ENCODE assay signal across 8 cellular contexts in genomic region chr7:24825931-24826661, GRCh38.
DNase-seq lines count a peak whose midpoint lies in the region; ATAC-seq and TF ChIP-seq lines count a peak whose summit lies in the region.

No MANE protein-coding gene starts in this region.

- peak overlapping the region; percentile 87 to 96 (median 91) for H3K27ac Mint-ChIP-seq in CD4-positive, alpha-beta memory T cell
- H3K27ac Mint-ChIP-seq in brain (peak overlapping the region in 4 of 5 experiments; percentile 5 to 83 (median 50)), memory B cell (peak overlapping the region; percentile 15)

- no peaks in the 10 kb centered on the region for H3K9me3 ChIP-seq in CD4-positive, alpha-beta memory T cell (ENCODE audit: control insufficient read depth in 1 of 2, low read length in 2 of 2)
- no peaks in the 10 kb centered on the region for H3K9me3 ChIP-seq in right atrium auricular region

- peaks cover 18 to 38% of the 10 kb centered on the region in 2 donors for H3K36me3 Mint-ChIP-seq in CD4-positive, alpha-beta memory T cell
- H3K36me3 Mint-ChIP-seq in brain (no peaks in the 10 kb centered on the region), memory B cell (peaks cover 22% of the 10 kb centered on the region)

- no peak for DNase-seq in CD4-positive, alpha-beta memory T cell
- DNase-seq in memory B cell (ENCODE audit: low spot score in 2 of 2) = no peak
- DNase-seq in medulla oblongata (ENCODE audit: extremely low spot score) = no peak
- DNase-seq in right atrium auricular region (ENCODE audit: low spot score) = no peak

- H3K4me1 Mint-ChIP-seq in CD4-positive, alpha-beta memory T cell = peaks cover 51 to 72% (median 65%) of the 10 kb centered on the region in 4 donors
- H3K4me1 Mint-ChIP-seq in brain = peaks cover 49% of the 10 kb centered on the region
- H3K4me1 Mint-ChIP-seq in memory B cell = peaks cover 36% of the 10 kb centered on the region

- ATAC-seq in memory B cell (ENCODE audit: low read depth) (no peak), HG03159 (IDR thresholded peaks at IDR 0.05; ENCODE audit: unreplicated experiment) (no peak), GM21381 (IDR thresholded peaks at IDR 0.05; ENCODE audit: unreplicated experiment) (no peak)

- CTCF ChIA-PET in CD4-positive, alpha-beta memory T cell (lab: Charles Lee; ENCODE audit: partially characterized antibody) = interaction anchor here (0.7 to 3.3 kb wide), 14 partner anchors 8 to 273 kb away, joined by 3 to 18 read pairs (median 5); no protein-coding TSS in a partner anchor

- H3K36me3 ChIP-seq in CD4-positive, alpha-beta memory T cell (ENCODE audit: insufficient read depth, low read length) = peaks cover 6% of the 10 kb centered on the region
- H3K36me3 ChIP-seq in right atrium auricular region = no peaks in the 10 kb centered on the region

- intact Hi-C loops in CD4-positive, alpha-beta memory T cell (cut with micrococcal nuclease) = no loop called here

- H3K4me3 ChIP-seq in CD4-positive, alpha-beta memory T cell (ENCODE audit: low read length in 2 of 2) = peak overlapping the region in 1 of 2 donors; percentile 21
- no peak overlapping the region for H3K4me3 ChIP-seq in right atrium auricular region

- peak overlapping the region; percentile 45 for H3K27ac ChIP-seq in CD4-positive, alpha-beta memory T cell (ENCODE audit: low read depth, low read length)
- H3K27ac ChIP-seq in right atrium auricular region = peak overlapping the region in 1 of 2 donors; percentile 3

- no peaks in the 10 kb centered on the region for H3K27me3 ChIP-seq in CD4-positive, alpha-beta memory T cell (ENCODE audit: insufficient read depth, low read length)
- no peaks in the 10 kb centered on the region for H3K27me3 ChIP-seq in right atrium auricular region

- H3K4me3 Mint-ChIP-seq in CD4-positive, alpha-beta memory T cell = peak overlapping the region in 7 of 8 donors; percentile 56 to 89 (median 76)
- H3K4me3 Mint-ChIP-seq in brain (peak overlapping the region in 1 of 5 experiments; percentile 26), memory B cell (no peak overlapping the region)

- POLR2A ChIA-PET in CD4-positive, alpha-beta memory T cell (lab: Charles Lee; ENCODE audit: partially characterized antibody) = interaction anchor here (0.6 to 3.5 kb wide), 12 partner anchors 10 to 203 kb away, joined by 3 to 38 read pairs (median 5); partner anchors contain the start of gene OSBPL3

- TF ChIP-seq EP300 in Ishikawa (IDR thresholded peaks at IDR 0.05; ENCODE audit: borderline replicate concordance) = peak; percentile 36; the same call in 1 of the 2 replicates

- H3K27me3 Mint-ChIP-seq in CD4-positive, alpha-beta memory T cell = no peaks in the 10 kb centered on the region
- H3K27me3 Mint-ChIP-seq in brain (peaks cover 3% of the 10 kb centered on the region), memory B cell (no peaks in the 10 kb centered on the region)

- H3K9me3 Mint-ChIP-seq in CD4-positive, alpha-beta memory T cell = no peaks in the 10 kb centered on the region
- H3K9me3 Mint-ChIP-seq in brain (no peaks in the 10 kb centered on the region), memory B cell (no peaks in the 10 kb centered on the region)

- TF ChIP-seq CTCF in brain (conservative IDR thresholded peaks at IDR 0.05) (no peak), right atrium auricular region (IDR thresholded peaks at IDR 0.05) (no peak)

- peaks cover 62% of the 10 kb centered on the region for H3K4me1 ChIP-seq in CD4-positive, alpha-beta memory T cell (ENCODE audit: insufficient read depth, low read length)
- peaks cover 0 to 54% of the 10 kb centered on the region in 2 donors for H3K4me1 ChIP-seq in right atrium auricular region

- TF ChIP-seq RAD21 in Ishikawa (IDR thresholded peaks at IDR 0.05; ENCODE audit: low read depth) = no peak

TF ChIP-seq in Ishikawa, 13 proteins besides CTCF, POLR2A, EP300 and RAD21:
- TF ChIP-seq NFIC (IDR thresholded peaks at IDR 0.05) = 0 out of 2 replicates have a peak, but pooled peaks have one; percentile 51
- TF ChIP-seq ZBTB7A (IDR thresholded peaks at IDR 0.05; ENCODE audit: low read depth) = no peak
- TF ChIP-seq REST (IDR thresholded peaks at IDR 0.05; ENCODE audit: low read depth) = peak; percentile 37; the same call in 1 of the 2 replicates
- TF ChIP-seq TEAD4 (IDR thresholded peaks at IDR 0.05) = peak; percentile 75
- no peak for TF ChIP-seq USF1 (IDR thresholded peaks at IDR 0.05)
- TF ChIP-seq CEBPB (IDR thresholded peaks at IDR 0.05) = no peak
- TF ChIP-seq EGR1 (IDR thresholded peaks at IDR 0.05) = no peak
- TF ChIP-seq YY1 (IDR thresholded peaks at IDR 0.05; ENCODE audit: low read depth) = no peak
- no peak for TF ChIP-seq CREB1 (IDR thresholded peaks at IDR 0.05; ENCODE audit: low read depth)

Comparison
In these comparisons a context has a peak if more than half of its experiments do, and no peak if none do; other contexts are left out.
1. H3K27ac Mint-ChIP-seq: peak in every context shown above with its lines; median percentile 91 in CD4-positive, alpha-beta memory T cell; 50 in brain; 15 in memory B cell.